ENCODE assay signal across 8 cellular contexts in the genomic region with DNA sequence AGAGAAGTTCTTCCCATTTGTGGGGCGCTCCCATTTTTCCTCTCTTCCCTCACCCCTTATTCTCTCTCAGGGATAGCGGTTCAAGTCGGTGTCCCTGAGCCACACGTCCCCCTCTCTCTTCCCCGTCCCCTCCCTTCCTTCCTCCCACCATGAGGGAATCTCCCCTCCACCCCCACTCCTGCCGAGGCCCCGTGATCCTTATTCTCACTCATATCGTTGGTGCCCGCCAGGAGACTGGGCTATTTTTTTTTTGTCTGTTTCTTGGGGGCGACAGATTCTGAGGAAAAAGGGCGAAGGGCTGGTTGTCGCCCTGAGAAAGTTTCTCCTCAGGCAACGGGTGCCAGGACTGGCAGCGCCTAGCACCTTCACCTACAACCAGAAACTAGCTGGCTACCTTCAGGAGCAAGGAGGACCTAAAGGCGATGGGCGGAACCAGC. TPM values are rescaled to one million over a fixed set of nuclear protein-coding genes. Genes with fewer than 3 reads are reported as not detected.
DNase-seq lines count a peak whose midpoint lies in the region; ATAC-seq and TF ChIP-seq lines count a peak whose summit lies in the region.

No MANE protein-coding gene starts in this region.

- H3K36me3 Mint-ChIP-seq in naive thymus-derived CD4-positive, alpha-beta T cell, result peaks cover 0 to 9% (median 5%) of the 10 kb centered on the region in 5 donors

- H3K9me3 Mint-ChIP-seq in naive thymus-derived CD4-positive, alpha-beta T cell, result peaks cover 0 to 18% (median 0%) of the 10 kb centered on the region in 11 donors

- H3K4me3 Mint-ChIP-seq in naive thymus-derived CD4-positive, alpha-beta T cell, result peak overlapping the region; percentile 93 to 100 (median 97)

- POLR2A ChIA-PET in AG04450 (lab: Yijun Ruan, JAX), result interaction anchor here (0.6 to 1.8 kb wide), 13 partner anchors 8 to 738 kb away, joined by 3 to 20 read pairs (median 6); a partner anchor contains a TSS
- POLR2A ChIA-PET in naive thymus-derived CD4-positive, alpha-beta T cell (lab: Charles Lee), result interaction anchor here (0.6 to 4.1 kb wide), 29 partner anchors 10 to 962 kb away, joined by 3 to 58 read pairs (median 6); a partner anchor contains a TSS

- CTCF ChIA-PET in AG04450 (lab: Charles Lee), result interaction anchor here (1.5 kb wide), 1 partner anchor 20 kb away, joined by 4 read pairs; no protein-coding TSS in a partner anchor
- CTCF ChIA-PET in naive thymus-derived CD4-positive, alpha-beta T cell (lab: Charles Lee), result interaction anchor here (0.6 to 0.7 kb wide), 2 partner anchors 20 to 294 kb away, joined by 3 to 6 read pairs; no protein-coding TSS in a partner anchor

- H3K27ac ChIP-seq in AG04450 (ENCODE audit: low read depth, low read length) (peak overlapping the region; percentile 100), colonic mucosa (peak overlapping the region; percentile 100)
- H3K27ac ChIP-seq in naive thymus-derived CD4-positive, alpha-beta T cell (ENCODE audit: low read depth, low read length), result peak overlapping the region; percentile 97

- DNase-seq in AG04450 (ENCODE audit: low read depth, low spot score) (no peak), LNCaP clone FGC (ENCODE audit: low read depth) (no peak), colonic mucosa (no peak), NCI-H1048 (lab: John Stamatoyannopoulos, UW) (no peak), NCI-H128 (lab: John Stamatoyannopoulos, UW; ENCODE audit: unreplicated experiment) (no peak)
- no peak for DNase-seq in naive thymus-derived CD4-positive, alpha-beta T cell

- intact Hi-C loops in colonic mucosa (cut with DNase I), result no loop called here
- intact Hi-C loops in naive thymus-derived CD4-positive, alpha-beta T cell (cut with micrococcal nuclease), result loop anchor here (1.0 to 10.0 kb wide), 29 partner anchors 9 to 953 kb away; a partner anchor contains a TSS

- peaks cover 14 to 47% (median 29%) of the 10 kb centered on the region in 7 donors for H3K4me1 Mint-ChIP-seq in naive thymus-derived CD4-positive, alpha-beta T cell

- peaks cover 0 to 24% (median 0%) of the 10 kb centered on the region in 5 donors for H3K27me3 Mint-ChIP-seq in naive thymus-derived CD4-positive, alpha-beta T cell

- H3K4me1 ChIP-seq in colonic mucosa, result no peaks in the 10 kb centered on the region
- peaks cover 22 to 24% of the 10 kb centered on the region in 2 donors for H3K4me1 ChIP-seq in naive thymus-derived CD4-positive, alpha-beta T cell (ENCODE audit: control insufficient read depth in 2 of 2, insufficient read depth in 2 of 2, low read length in 2 of 2)

- peak overlapping the region in 1 of 2 donors; percentile 94 for H3K9ac ChIP-seq in colonic mucosa (ENCODE audit: low read depth in 2 of 2, low read length in 2 of 2)

- TF ChIP-seq CTCF in AG04450 (IDR thresholded peaks at IDR 0.05; ENCODE audit: low read depth, low read length) (no peak), LNCaP clone FGC (IDR thresholded peaks at IDR 0.05; ENCODE audit: control insufficient read depth, extremely low read depth, insufficient read depth) (no peak), colonic mucosa (IDR thresholded peaks at IDR 0.05) (no peak)

- peaks cover 5% of the 10 kb centered on the region; the same call in 1 of the 2 replicates for H3K9me3 ChIP-seq in AG04450 (ENCODE audit: control insufficient read depth, insufficient read depth, low read length)
- no peaks in the 10 kb centered on the region for H3K9me3 ChIP-seq in colonic mucosa
- no peaks in the 10 kb centered on the region for H3K9me3 ChIP-seq in naive thymus-derived CD4-positive, alpha-beta T cell (ENCODE audit: control insufficient read depth in 2 of 3, low read length in 3 of 3)

- H3K27ac Mint-ChIP-seq in naive thymus-derived CD4-positive, alpha-beta T cell, result peak overlapping the region in 8 of 9 donors; percentile 99 to 100 (median 100)

- H3K27me3 ChIP-seq in AG04450 (ENCODE audit: control insufficient read depth, insufficient read depth, low read length) (no peaks in the 10 kb centered on the region), colonic mucosa (no peaks in the 10 kb centered on the region)
- no peaks in the 10 kb centered on the region for H3K27me3 ChIP-seq in naive thymus-derived CD4-positive, alpha-beta T cell (ENCODE audit: control insufficient read depth in 2 of 2, insufficient read depth in 2 of 2, low read length in 2 of 2)

- peak overlapping the region; percentile 86 for H3K4me3 ChIP-seq in AG04450 (ENCODE audit: low read depth, low read length)
- H3K4me3 ChIP-seq in LNCaP clone FGC (ENCODE audit: low read depth, low read length), result peak overlapping the region; percentile 92
- peak overlapping the region; percentile 60 for H3K4me3 ChIP-seq in colonic mucosa
- no peak overlapping the region for H3K4me3 ChIP-seq in naive thymus-derived CD4-positive, alpha-beta T cell (ENCODE audit: low read length)

- ATAC-seq in naive thymus-derived CD4-positive, alpha-beta T cell, result no peak
- ATAC-seq in GM19395 (IDR thresholded peaks at IDR 0.05; ENCODE audit: unreplicated experiment) (no peak), HG03196 (IDR thresholded peaks at IDR 0.05; ENCODE audit: unreplicated experiment) (no peak)

- no peaks in the 10 kb centered on the region for H3K36me3 ChIP-seq in colonic mucosa
- H3K36me3 ChIP-seq in naive thymus-derived CD4-positive, alpha-beta T cell (ENCODE audit: control insufficient read depth in 2 of 3, insufficient read depth in 3 of 3, low read length in 3 of 3), result peaks cover 0 to 17% (median 0%) of the 10 kb centered on the region in 3 experiments

RNA-seq across cellular contexts. Expression of a gene that starts 0.7 kb away (rescaled TPM):
- polyA plus RNA-seq in AG04450 (2011; rRNA removed), result 0.89 and 1.5 TPM in 2 replicates
- 0.83 and 0.97 TPM in 2 replicates for polyA minus RNA-seq in AG04450 (2011; rRNA and poly(A)+ RNA removed)
- total RNA-seq in colonic mucosa, result 1 to 10 TPM; 1.1 to 1.3 TPM
- total RNA-seq in naive thymus-derived CD4-positive, alpha-beta T cell, result 10 to 100 TPM in 3 of 5 experiments, 1 to 10 TPM in 2; 4.1 to 18.6 (median 10.3) TPM
- 1 to 10 TPM; 5.6 to 5.9 TPM for polyA plus RNA-seq in naive thymus-derived CD4-positive, alpha-beta T cell

RNA-seq across cellular contexts. Expression of a gene that starts 1.9 kb away (rescaled TPM):
- polyA plus RNA-seq in AG04450 (2011; rRNA removed), result 9.1 and 10.1 TPM in 2 replicates
- polyA minus RNA-seq in AG04450 (2011; rRNA and poly(A)+ RNA removed), result 15.6 and 19.4 TPM in 2 replicates
- total RNA-seq in colonic mucosa, result 10 to 100 TPM; 27.2 to 39.1 TPM
- 10 to 100 TPM; 47.9 to 68.2 (median 65.1) TPM for total RNA-seq in naive thymus-derived CD4-positive, alpha-beta T cell
- polyA plus RNA-seq in naive thymus-derived CD4-positive, alpha-beta T cell, result 10 to 100 TPM; 12.2 to 20.5 TPM

RNA-seq across cellular contexts. Expression of a gene that starts 8.5 kb away (rescaled TPM):
- 7.5 and 11.8 TPM in 2 replicates for polyA plus RNA-seq in AG04450 (2011; rRNA removed)
- polyA minus RNA-seq in AG04450 (2011; rRNA and poly(A)+ RNA removed), result 6.5 and 8.6 TPM in 2 replicates
- total RNA-seq in colonic mucosa, result 10 to 100 TPM; 38.8 to 50.5 TPM
- total RNA-seq in naive thymus-derived CD4-positive, alpha-beta T cell, result 10 to 100 TPM; 33.5 to 80.0 (median 65.7) TPM
- 10 to 100 TPM; 25.1 to 52.7 TPM for polyA plus RNA-seq in naive thymus-derived CD4-positive, alpha-beta T cell

RNA-seq across cellular contexts. Expression of a gene that starts 36.3 kb away (rescaled TPM):
- polyA plus RNA-seq in AG04450 (2011; rRNA removed), result 0.76 and 1.3 TPM in 2 replicates
- 0.32 and 0.43 TPM in 2 replicates for polyA minus RNA-seq in AG04450 (2011; rRNA and poly(A)+ RNA removed)
- under 1 TPM; 0.54 to 0.74 TPM for total RNA-seq in colonic mucosa
- total RNA-seq in naive thymus-derived CD4-positive, alpha-beta T cell, result 1 to 10 TPM; 1.6 to 7.8 (median 2.2) TPM
- polyA plus RNA-seq in naive thymus-derived CD4-positive, alpha-beta T cell, result under 1 TPM in 1 of 2 donors, not detected in 1; 0.85 TPM

RNA-seq across cellular contexts. Expression of a gene that starts 51.2 kb away (rescaled TPM):
- 10.2 and 11.3 TPM in 2 replicates for polyA plus RNA-seq in AG04450 (2011; rRNA removed)
- 9.5 and 10.8 TPM in 2 replicates for polyA minus RNA-seq in AG04450 (2011; rRNA and poly(A)+ RNA removed)
- total RNA-seq in colonic mucosa, result 10 to 100 TPM; 56.1 to 56.3 TPM
- total RNA-seq in naive thymus-derived CD4-positive, alpha-beta T cell, result 100 to 1,000 TPM in 4 of 5 experiments, 10 to 100 TPM in 1; 75.6 to 124 (median 115) TPM
- 10 to 100 TPM; 23.7 to 30.1 TPM for polyA plus RNA-seq in naive thymus-derived CD4-positive, alpha-beta T cell
